18 cellular contexts compared by ENCODE assay signal in genomic region chr20:19770375-19770774, GRCh38. TPM values are rescaled to one million over a fixed set of nuclear protein-coding genes. Genes with fewer than 3 reads are reported as not detected.
"Had no signal": no experiment of that assay in that cellular context is flagged by ENCODE, and none has a peak within 500 bp of the region (broad histone marks: within the 10 kb centered on the region; RNA-seq: fewer than 3 reads in every experiment).

No MANE protein-coding gene starts in this region.

- H3K27ac ChIP-seq: brain microvascular endothelial cell, heart left ventricle, pancreas, stomach, thoracic aorta had no signal

- FAIRE-seq: keratinocyte, pancreas, urothelium cell line had no signal

- H3K9me3 ChIP-seq: heart left ventricle, pancreas, stomach, thoracic aorta had no signal

- DNase-seq: activated CD4-positive, CD25-positive, alpha-beta regulatory T cell treated with anti-CD3 and anti-CD28 coated beads, Interleukin-2, amount 50 U/mL, for 72 hours; activated naive CD8-positive, alpha-beta T cell treated with anti-CD3 and anti-CD28 coated beads for 36 hours; brain microvascular endothelial cell; effector CD8-positive, alpha-beta T cell; foreskin melanocyte; heart left ventricle; midbrain; pancreas; stimulated activated CD4-positive, alpha-beta T cell treated with anti-CD3 and anti-CD28 coated beads, Interleukin-12 subunit alpha, Interleukin-12 subunit beta, amount 100 ng/mL, for 4 hours; stimulated activated CD4-positive, alpha-beta T cell treated with anti-CD3 and anti-CD28 coated beads, Interleukin-2, amount 100 ng/mL, for 24 hours; stomach; T-cell; T-helper 9 cell had no signal

- H3K4me3 ChIP-seq: heart left ventricle, pancreas, stomach, thoracic aorta had no signal

- H3K36me3 ChIP-seq: brain microvascular endothelial cell, pancreas, thoracic aorta had no signal

- H3K4me1 ChIP-seq: pancreas had no signal

- H3K27me3 ChIP-seq: brain microvascular endothelial cell, heart left ventricle, pancreas, stomach had no signal

- ATAC-seq: heart left ventricle, pancreas, T-cell had no signal

RNA-seq across cellular contexts. Expression of gene RIN2, which starts 12.3 kb away (rescaled TPM):
- total RNA-seq: activated CD8-positive, alpha-beta memory T cell treated with anti-CD3 and anti-CD28 coated beads for 36 hours; activated naive CD8-positive, alpha-beta T cell treated with anti-CD3 and anti-CD28 coated beads for 36 hours; activated T-helper 1 cell treated with anti-CD3 and anti-CD28 coated beads, Interleukin-12 subunit alpha, Interleukin-12 subunit beta, Interleukin-2, Interleukin-4 antibody, amounts not matched to agents 30 ng/mL and 10 ng/mL and 1 ng/mL, durations not matched to agents 14 hours and 24 hours and 36 hours had no signal
